1 cellular context compared by ENCODE assay signal in the genomic region with DNA sequence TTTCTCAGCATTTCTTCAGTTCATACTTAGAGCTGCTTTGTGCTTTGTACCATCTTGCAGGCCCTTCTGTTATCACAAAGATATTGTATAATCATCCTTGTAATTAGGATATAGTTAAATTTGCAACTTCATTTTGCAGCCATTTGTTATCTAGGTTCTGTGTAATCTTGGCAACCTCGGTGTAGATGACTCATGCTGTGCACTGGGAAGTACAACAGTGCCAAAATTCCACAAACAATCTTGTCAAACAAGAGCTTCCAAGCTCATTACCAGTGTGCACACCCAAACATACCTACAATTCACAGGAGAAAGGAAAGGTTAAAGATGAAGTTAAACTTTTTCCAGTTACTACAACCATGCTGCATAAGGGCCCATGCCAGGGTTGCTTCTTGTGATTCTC.
TF ChIP-seq lines count a peak whose summit lies in the region.

No MANE protein-coding gene starts in this region.

TF ChIP-seq in SK-N-SH, 30 proteins besides CTCF, POLR2A, EP300 and RAD21 (continued from another document):
- TF ChIP-seq, protein P1, sequence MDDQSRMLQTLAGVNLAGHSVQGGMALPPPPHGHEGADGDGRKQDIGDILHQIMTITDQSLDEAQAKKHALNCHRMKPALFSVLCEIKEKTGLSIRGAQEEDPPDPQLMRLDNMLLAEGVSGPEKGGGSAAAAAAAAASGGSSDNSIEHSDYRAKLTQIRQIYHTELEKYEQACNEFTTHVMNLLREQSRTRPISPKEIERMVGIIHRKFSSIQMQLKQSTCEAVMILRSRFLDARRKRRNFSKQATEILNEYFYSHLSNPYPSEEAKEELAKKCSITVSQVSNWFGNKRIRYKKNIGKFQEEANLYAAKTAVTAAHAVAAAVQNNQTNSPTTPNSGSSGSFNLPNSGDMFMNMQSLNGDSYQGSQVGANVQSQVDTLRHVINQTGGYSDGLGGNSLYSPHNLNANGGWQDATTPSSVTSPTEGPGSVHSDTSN (IDR thresholded peaks at IDR 0.05): peak; percentile 43
- no peak for TF ChIP-seq FOXJ3 (CRISPR knock-in tag; IDR thresholded peaks at IDR 0.05)
- no peak for TF ChIP-seq REST (IDR thresholded peaks at IDR 0.05; ENCODE audit: low read depth, low read length)
- no peak for TF ChIP-seq RFX5 (IDR thresholded peaks at IDR 0.05; ENCODE audit: low read length)
- TF ChIP-seq ELF1 (IDR thresholded peaks at IDR 0.05): no peak
- no peak for TF ChIP-seq YY1 (IDR thresholded peaks at IDR 0.05; ENCODE audit: low read depth)
